In the genomic region with DNA sequence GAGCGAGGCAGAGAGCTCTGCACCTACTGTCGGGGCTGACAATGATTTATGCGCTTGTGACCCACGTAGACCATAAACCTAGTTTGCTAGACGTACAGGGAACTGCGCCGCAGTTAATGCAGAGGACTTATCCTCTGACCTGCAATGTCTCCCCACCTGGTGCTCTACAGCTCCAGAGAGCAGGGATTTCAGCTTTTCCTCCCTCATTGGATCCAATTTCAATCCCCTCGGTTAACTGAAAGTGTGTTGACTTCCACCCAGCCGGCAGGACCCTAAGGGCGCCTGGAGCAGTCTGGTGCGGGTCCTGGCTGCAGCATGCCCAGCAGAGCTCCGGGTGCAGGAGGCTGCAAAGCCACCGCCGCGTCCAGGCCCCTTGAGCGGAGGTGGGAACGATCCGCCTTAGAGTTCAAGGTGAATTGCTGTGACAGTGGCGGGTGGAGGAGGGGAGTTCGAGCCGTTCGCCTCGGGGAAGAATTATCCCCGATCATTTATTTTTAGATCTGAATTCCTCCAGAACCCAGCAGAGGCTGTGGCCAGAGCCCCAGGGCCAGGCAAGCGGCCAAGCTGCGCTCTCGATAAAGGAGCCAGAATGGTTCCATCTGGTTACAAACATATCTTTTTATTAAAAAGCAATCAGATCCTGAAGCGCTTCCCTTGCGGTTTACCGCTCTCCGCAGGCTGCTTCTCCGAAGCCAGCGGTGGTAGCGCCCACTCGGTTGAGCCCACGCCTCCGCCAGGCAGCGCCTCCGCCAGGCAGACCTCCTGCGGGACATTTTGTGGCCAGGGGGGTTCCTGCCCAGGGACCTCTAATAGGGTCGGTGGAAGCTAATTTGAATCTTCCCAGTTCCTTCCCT, we compare ENCODE assay signal across 8 cellular contexts.
A peak's percentile ranks its signal among the peaks of the same experiment; 100 is the strongest.
DNase-seq lines count a peak whose midpoint lies in the region; ATAC-seq and TF ChIP-seq lines count a peak whose summit lies in the region.

No MANE protein-coding gene starts in this region.

- no peak for ATAC-seq in activated CD4-positive, alpha-beta T cell treated with anti-CD3 and anti-CD28 coated beads for 36 hours
- ATAC-seq in WTC11 (peak; percentile 36), Right ventricle myocardium inferior (peak; percentile 72), sciatic nerve (peak; percentile 51), GM18867 (IDR thresholded peaks at IDR 0.05; ENCODE audit: unreplicated experiment) (no peak)

- intact Hi-C loops in activated CD4-positive, alpha-beta T cell treated with anti-CD3 and anti-CD28 coated beads for 36 hours (cut with DNase I, micrococcal nuclease), result loop anchor here in 1 of 2 experiments (10.0 kb wide), 1 partner anchor 307 kb away; the partner anchor contains the start of gene HPGD
- intact Hi-C loops in Right ventricle myocardium inferior (cut with DNase I) (loop anchor here (5.0 to 10.0 kb wide), 2 partner anchors 100 to 703 kb away; no protein-coding TSS in a partner anchor), sciatic nerve (cut with DNase I) (no loop called here)

- TF ChIP-seq CTCF in WTC11 (IDR thresholded peaks at IDR 0.05) (no peak), Peyer's patch (IDR thresholded peaks at IDR 0.05) (no peak)

- peaks cover 0 to 34% of the 10 kb centered on the region in 2 donors for H3K27me3 ChIP-seq in Peyer's patch

- TF ChIP-seq POLR2A in Peyer's patch (IDR thresholded peaks at IDR 0.05), result no peak

- H3K4me3 ChIP-seq in Peyer's patch, result peak overlapping the region in 2 of 4 donors; percentile 17 to 31

- H3K27ac Mint-ChIP-seq in activated CD4-positive, alpha-beta T cell treated with anti-CD3 and anti-CD28 coated beads for 36 hours, result no peak overlapping the region
- no peak overlapping the region for H3K27ac Mint-ChIP-seq in WTC11

- H3K27me3 Mint-ChIP-seq in activated CD4-positive, alpha-beta T cell treated with anti-CD3 and anti-CD28 coated beads for 36 hours, result peaks cover 71% of the 10 kb centered on the region
- H3K27me3 Mint-ChIP-seq in WTC11 (ENCODE audit: low read depth), result peaks cover 98% of the 10 kb centered on the region

- H3K9me3 ChIP-seq in Peyer's patch, result no peaks in the 10 kb centered on the region

- POLR2A ChIA-PET in activated CD4-positive, alpha-beta T cell treated with anti-CD3 and anti-CD28 coated beads for 36 hours (lab: Charles Lee), result no interaction called here
- POLR2A ChIA-PET in WTC11 (lab: Charles Lee), result no interaction called here

- peak; percentile 27 for DNase-seq in activated CD4-positive, alpha-beta T cell treated with anti-CD3 and anti-CD28 coated beads for 36 hours
- DNase-seq in activated CD4-positive, alpha-beta T cell treated with anti-CD3 and anti-CD28 coated beads, Interleukin-2, amount 50 U/mL, for 4 hours, result no peak
- DNase-seq in WTC11 (ENCODE audit: low spot score), result peak; percentile 40
- peak; percentile 66 for DNase-seq in Right ventricle myocardium inferior (ENCODE audit: missing footprints)
- peak; percentile 60 for DNase-seq in sciatic nerve (ENCODE audit: low spot score)
- no peak for DNase-seq in COLO668 (lab: John Stamatoyannopoulos, UW; ENCODE audit: unreplicated experiment)
- DNase-seq in Peyer's patch, result no peak

- no peak overlapping the region for H3K27ac ChIP-seq in Peyer's patch

- peaks cover 37% of the 10 kb centered on the region for H3K4me1 Mint-ChIP-seq in activated CD4-positive, alpha-beta T cell treated with anti-CD3 and anti-CD28 coated beads for 36 hours
- H3K4me1 Mint-ChIP-seq in WTC11, result peaks cover 48% of the 10 kb centered on the region

- CTCF ChIA-PET in activated CD4-positive, alpha-beta T cell treated with anti-CD3 and anti-CD28 coated beads for 36 hours (lab: Charles Lee), result interaction anchor here (0.6 to 1.0 kb wide), 2 partner anchors 15 to 74 kb away, joined by 3 read pairs; no protein-coding TSS in a partner anchor
- CTCF ChIA-PET in WTC11 (lab: Charles Lee), result no interaction called here

- peaks cover 0 to 31% (median 0%) of the 10 kb centered on the region in 4 donors for H3K4me1 ChIP-seq in Peyer's patch

- H3K36me3 Mint-ChIP-seq in activated CD4-positive, alpha-beta T cell treated with anti-CD3 and anti-CD28 coated beads for 36 hours (ENCODE audit: low read depth), result no peaks in the 10 kb centered on the region
- H3K36me3 Mint-ChIP-seq in WTC11, result no peaks in the 10 kb centered on the region

- H3K36me3 ChIP-seq in Peyer's patch, result no peaks in the 10 kb centered on the region

- H3K9me3 Mint-ChIP-seq in activated CD4-positive, alpha-beta T cell treated with anti-CD3 and anti-CD28 coated beads for 36 hours (ENCODE audit: low read depth), result no peaks in the 10 kb centered on the region
- H3K9me3 Mint-ChIP-seq in WTC11, result no peaks in the 10 kb centered on the region

- H3K4me3 Mint-ChIP-seq in activated CD4-positive, alpha-beta T cell treated with anti-CD3 and anti-CD28 coated beads for 36 hours, result peak overlapping the region; percentile 26
- peak overlapping the region; percentile 68 for H3K4me3 Mint-ChIP-seq in WTC11

TF ChIP-seq in WTC11, 78 proteins besides CTCF, POLR2A, EP300 and RAD21 (continues in another document):
- TF ChIP-seq EMX1 (CRISPR knock-in tag; IDR thresholded peaks at IDR 0.05) (no peak), NR1H2 (CRISPR knock-in tag; IDR thresholded peaks at IDR 0.05) (no peak), ATF1 (CRISPR knock-in tag; IDR thresholded peaks at IDR 0.05) (no peak), HMGA2 (CRISPR knock-in tag; IDR thresholded peaks at IDR 0.05) (no peak), OVOL2 (CRISPR knock-in tag; IDR thresholded peaks at IDR 0.05; ENCODE audit: borderline replicate concordance) (no peak), ZNF281 (CRISPR knock-in tag; IDR thresholded peaks at IDR 0.05) (no peak), GTF2I (CRISPR knock-in tag; conservative IDR thresholded peaks at IDR 0.05) (no peak), ESRRA (CRISPR knock-in tag; IDR thresholded peaks at IDR 0.05; ENCODE audit: borderline replicate concordance) (no peak)
- TF ChIP-seq, protein P1, sequence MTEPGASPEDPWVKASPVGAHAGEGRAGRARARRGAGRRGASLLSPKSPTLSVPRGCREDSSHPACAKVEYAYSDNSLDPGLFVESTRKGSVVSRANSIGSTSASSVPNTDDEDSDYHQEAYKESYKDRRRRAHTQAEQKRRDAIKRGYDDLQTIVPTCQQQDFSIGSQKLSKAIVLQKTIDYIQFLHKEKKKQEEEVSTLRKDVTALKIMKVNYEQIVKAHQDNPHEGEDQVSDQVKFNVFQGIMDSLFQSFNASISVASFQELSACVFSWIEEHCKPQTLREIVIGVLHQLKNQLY (CRISPR knock-in tag; IDR thresholded peaks at IDR 0.05), result no peak
- TF ChIP-seq, protein P2, sequence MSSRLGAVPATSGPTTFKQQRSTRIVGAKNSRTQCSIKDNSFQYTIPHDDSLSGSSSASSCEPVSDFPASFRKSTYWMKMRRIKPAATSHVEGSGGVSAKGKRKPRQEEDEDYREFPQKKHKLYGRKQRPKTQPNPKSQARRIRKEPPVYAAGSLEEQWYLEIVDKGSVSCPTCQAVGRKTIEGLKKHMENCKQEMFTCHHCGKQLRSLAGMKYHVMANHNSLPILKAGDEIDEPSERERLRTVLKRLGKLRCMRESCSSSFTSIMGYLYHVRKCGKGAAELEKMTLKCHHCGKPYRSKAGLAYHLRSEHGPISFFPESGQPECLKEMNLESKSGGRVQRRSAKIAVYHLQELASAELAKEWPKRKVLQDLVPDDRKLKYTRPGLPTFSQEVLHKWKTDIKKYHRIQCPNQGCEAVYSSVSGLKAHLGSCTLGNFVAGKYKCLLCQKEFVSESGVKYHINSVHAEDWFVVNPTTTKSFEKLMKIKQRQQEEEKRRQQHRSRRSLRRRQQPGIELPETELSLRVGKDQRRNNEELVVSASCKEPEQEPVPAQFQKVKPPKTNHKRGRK (CRISPR knock-in tag; IDR thresholded peaks at IDR 0.05; ENCODE audit: borderline replicate concordance), result no peak
- TF ChIP-seq, protein P3, sequence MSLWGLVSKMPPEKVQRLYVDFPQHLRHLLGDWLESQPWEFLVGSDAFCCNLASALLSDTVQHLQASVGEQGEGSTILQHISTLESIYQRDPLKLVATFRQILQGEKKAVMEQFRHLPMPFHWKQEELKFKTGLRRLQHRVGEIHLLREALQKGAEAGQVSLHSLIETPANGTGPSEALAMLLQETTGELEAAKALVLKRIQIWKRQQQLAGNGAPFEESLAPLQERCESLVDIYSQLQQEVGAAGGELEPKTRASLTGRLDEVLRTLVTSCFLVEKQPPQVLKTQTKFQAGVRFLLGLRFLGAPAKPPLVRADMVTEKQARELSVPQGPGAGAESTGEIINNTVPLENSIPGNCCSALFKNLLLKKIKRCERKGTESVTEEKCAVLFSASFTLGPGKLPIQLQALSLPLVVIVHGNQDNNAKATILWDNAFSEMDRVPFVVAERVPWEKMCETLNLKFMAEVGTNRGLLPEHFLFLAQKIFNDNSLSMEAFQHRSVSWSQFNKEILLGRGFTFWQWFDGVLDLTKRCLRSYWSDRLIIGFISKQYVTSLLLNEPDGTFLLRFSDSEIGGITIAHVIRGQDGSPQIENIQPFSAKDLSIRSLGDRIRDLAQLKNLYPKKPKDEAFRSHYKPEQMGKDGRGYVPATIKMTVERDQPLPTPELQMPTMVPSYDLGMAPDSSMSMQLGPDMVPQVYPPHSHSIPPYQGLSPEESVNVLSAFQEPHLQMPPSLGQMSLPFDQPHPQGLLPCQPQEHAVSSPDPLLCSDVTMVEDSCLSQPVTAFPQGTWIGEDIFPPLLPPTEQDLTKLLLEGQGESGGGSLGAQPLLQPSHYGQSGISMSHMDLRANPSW (CRISPR knock-in tag; conservative IDR thresholded peaks at IDR 0.05; ENCODE audit: low read depth), result no peak

Comparison
In these comparisons a context has a peak if more than half of its experiments do, and no peak if none do; other contexts are left out.
1. DNase-seq: peak in activated CD4-positive, alpha-beta T cell treated with anti-CD3 and anti-CD28 coated beads for 36 hours (single experiment), WTC11 (single experiment), Right ventricle myocardium inferior (single experiment) and sciatic nerve (single experiment); none in activated CD4-positive, alpha-beta T cell treated with anti-CD3 and anti-CD28 coated beads, Interleukin-2, amount 50 U/mL, for 4 hours (0 of 2), COLO668 (single experiment) and Peyer's patch (0 of 3).
2. ATAC-seq: peak in WTC11 (single experiment), Right ventricle myocardium inferior (single experiment) and sciatic nerve (single experiment); none in activated CD4-positive, alpha-beta T cell treated with anti-CD3 and anti-CD28 coated beads for 36 hours (single experiment) and GM18867 (single experiment).